In genomic region chr14:96146131-96146771, GRCh38 we compare ENCODE assay signal across 11 cellular contexts. TPM values are rescaled to one million over a fixed set of nuclear protein-coding genes. Genes with fewer than 3 reads are reported as not detected.
A peak's percentile ranks its signal among the peaks of the same experiment; 100 is the strongest.
DNase-seq lines count a peak whose midpoint lies in the region; ATAC-seq lines count a peak whose summit lies in the region.
"Had no signal": no experiment of that assay in that cellular context is flagged by ENCODE, and none has a peak within 500 bp of the region (broad histone marks: within the 10 kb centered on the region; RNA-seq: fewer than 3 reads in every experiment).

No MANE protein-coding gene starts in this region.

- peak overlapping the region; percentile 93 for H3K27ac ChIP-seq in caudate nucleus (ENCODE audit: low read depth, low read length)

- no peak for ATAC-seq in HG02763 (IDR thresholded peaks at IDR 0.05; ENCODE audit: unreplicated experiment)

- DNase-seq in LHCN-M2 (ENCODE audit: low read depth) (peak; percentile 42), caudate nucleus (lab: John Stamatoyannopoulos, UW) (peak in 54 of 61 donors; percentile 4 to 84 (median 52)), kidney glomerular epithelial cell (lab: John Stamatoyannopoulos, UW) (peak; percentile 53), superior temporal gyrus (ENCODE audit: extremely low spot score) (peak; percentile 91), NCI-H1694 treated with DMSO at 0.1 percent for 48 hours (lab: John Stamatoyannopoulos, UW) (no peak), NCI-H146 (lab: John Stamatoyannopoulos, UW) (no peak), NCI-H2081 treated with DMSO at 0.1 percent for 48 hours (lab: John Stamatoyannopoulos, UW) (no peak)
- DNase-seq: activated CD4-positive, alpha-beta memory T cell treated with anti-CD3 and anti-CD28 coated beads, Interleukin-2, amount 10 ng/mL, durations not matched to agents 7 days and 5 days; small intestine had no signal

RNA-seq across cellular contexts. Expression of gene BDKRB2, which starts 58.4 kb away (rescaled TPM):
- 0.06 TPM in 1 of 2 replicates, not detected in the other for total RNA-seq in LHCN-M2 (2014; rRNA removed)
- polyA plus RNA-seq in LHCN-M2 (2012): 0.16 TPM
- total RNA-seq: activated CD4-positive, alpha-beta memory T cell treated with anti-CD3 and anti-CD28 coated beads, Interleukin-2, amount 10 ng/mL, durations not matched to agents 7 days and 5 days; NCI-H460 had no signal

Comparison
In these comparisons a context has a peak if more than half of its experiments do, and no peak if none do; other contexts are left out.
1. DNase-seq: peak in LHCN-M2 (single experiment), caudate nucleus (54 of 61), kidney glomerular epithelial cell (single experiment) and superior temporal gyrus (single experiment); none in NCI-H1694 treated with DMSO at 0.1 percent for 48 hours (single experiment), NCI-H146 (single experiment) and NCI-H2081 treated with DMSO at 0.1 percent for 48 hours (single experiment).